8 cellular contexts compared by ENCODE assay signal in genomic region chr19:18589380-18590272, GRCh38. TPM values are rescaled to one million over a fixed set of nuclear protein-coding genes. Genes with fewer than 3 reads are reported as not detected.
DNase-seq lines count a peak whose midpoint lies in the region; ATAC-seq, FAIRE-seq and TF ChIP-seq lines count a peak whose summit lies in the region.

No MANE protein-coding gene starts in this region.

- peak overlapping the region; percentile 86 for H4K8ac ChIP-seq in H1 (ENCODE audit: extremely low read depth, insufficient read depth, low read length)

- peaks cover 14% of the 10 kb centered on the region for H3K23me2 ChIP-seq in H1 (ENCODE audit: low read depth, low read length)

- peaks cover 16% of the 10 kb centered on the region for H3K36me3 Mint-ChIP-seq in activated CD4-positive, alpha-beta T cell treated with anti-CD3 and anti-CD28 coated beads, Interleukin-2, amount 10 ng/mL, durations not matched to agents 7 days and 5 days (ENCODE audit: low read depth)

- peak overlapping the region; percentile 8 for H3K4ac ChIP-seq in H1 (replicated peaks; ENCODE audit: insufficient read length, low read depth, low read length)

- H2AFZ ChIP-seq in H1 (ENCODE audit: low read length), result no peak overlapping the region; the same call in 1 of the 2 replicates

- TF ChIP-seq EP300 in H1 (IDR thresholded peaks at IDR 0.05; ENCODE audit: borderline replicate concordance in 1 of 2, low read depth in 2 of 2, low read length in 2 of 2), result no peak

- H3K27me3 ChIP-seq in A673 (replicated peaks; ENCODE audit: insufficient read depth, low read depth, low read length, poor library complexity) (no peaks in the 10 kb centered on the region), H1 (replicated peaks in 1 of 4; ENCODE audit: control insufficient read depth in 3 of 4, extremely low read depth in 1 of 4, insufficient read depth in 3 of 4, low read length in 3 of 4) (no peaks in the 10 kb centered on the region; a peak in 2 of 7 replicates)

- H3K27ac ChIP-seq in A673 (ENCODE audit: low read depth, low read length, poor library complexity, severe bottlenecking), result peak overlapping the region; percentile 96
- peak overlapping the region; percentile 94; the same call in 1 of the 2 replicates for H3K27ac ChIP-seq in H1 (ENCODE audit: low read depth, low read length)
- H3K27ac ChIP-seq in mesodermal cell (ENCODE audit: low read depth, low read length, severe bottlenecking), result peak overlapping the region; percentile 85

- peaks cover 0 to 3% of the 10 kb centered on the region in 2 experiments for H4K20me1 ChIP-seq in H1 (replicated peaks in 1 of 2; ENCODE audit: control insufficient read depth in 1 of 2, insufficient read depth in 2 of 2, low read length in 2 of 2)

- H3K79me2 ChIP-seq in H1 (ENCODE audit: control insufficient read depth in 1 of 2, insufficient read depth in 2 of 2, low read length in 2 of 2), result no peaks in the 10 kb centered on the region

- peak overlapping the region; percentile 75 to 95 for H3K4me2 ChIP-seq in H1 (ENCODE audit: insufficient read depth in 1 of 2, low read depth in 2 of 2, low read length in 2 of 2)

- peak overlapping the region; percentile 91 for H4K91ac ChIP-seq in H1 (replicated peaks; ENCODE audit: insufficient read length, low read length)

- TF ChIP-seq RAD21 in H1 (IDR thresholded peaks at IDR 0.05 in 1 of 2, conservative IDR thresholded peaks at IDR 0.05 in 1 of 2; ENCODE audit: low read depth in 2 of 2, low read length in 2 of 2), result no peak

- H3K4me1 ChIP-seq in A673 (ENCODE audit: insufficient read depth, low read length, poor library complexity, severe bottlenecking), result peaks cover 40% of the 10 kb centered on the region
- H3K4me1 ChIP-seq in H1 (replicated peaks in 1 of 4; ENCODE audit: control insufficient read depth in 3 of 4, insufficient read depth in 4 of 4, low read length in 3 of 4), result peaks cover 2 to 20% (median 13%) of the 10 kb centered on the region in 4 experiments
- peaks cover 5% of the 10 kb centered on the region for H3K4me1 ChIP-seq in mesodermal cell (ENCODE audit: control insufficient read depth, insufficient read depth, low read length, poor library complexity, severe bottlenecking)

- POLR2A ChIA-PET in A673 (lab: Charles Lee; ENCODE audit: low non-redundant PET), result interaction anchor here (0.7 kb wide), 2 partner anchors 261 to 274 kb away, joined by 3 to 5 read pairs; no protein-coding TSS in a partner anchor
- POLR2A ChIA-PET in activated CD4-positive, alpha-beta T cell treated with anti-CD3 and anti-CD28 coated beads, Interleukin-2, amount 10 ng/mL, durations not matched to agents 7 days and 5 days (lab: Charles Lee), result interaction anchor here (0.6 to 2.2 kb wide), 5 partner anchors 18 to 810 kb away, joined by 3 to 14 read pairs (median 3); partner anchors contain the start of gene UBA52
- POLR2A ChIA-PET in H1 (lab: Charles Lee; ENCODE audit: partially characterized antibody), result interaction anchor here (0.5 to 10.3 kb wide), 37 partner anchors 8 to 242 kb away, joined by 3 to 112 read pairs (median 3); partner anchors contain the start of genes CRLF1, FKBP8, ISYNA1 and TMEM59L

- H3K79me1 ChIP-seq in H1 (ENCODE audit: low read depth, low read length), result no peaks in the 10 kb centered on the region

- peak overlapping the region; percentile 47 for H4K5ac ChIP-seq in H1 (ENCODE audit: insufficient read length, low read depth, low read length)

- peak overlapping the region; percentile 86 for H2BK5ac ChIP-seq in H1 (ENCODE audit: low read depth, low read length)

- H3K4me3 Mint-ChIP-seq in activated CD4-positive, alpha-beta T cell treated with anti-CD3 and anti-CD28 coated beads, Interleukin-2, amount 10 ng/mL, durations not matched to agents 7 days and 5 days, result peak overlapping the region; percentile 84

- H3K9me3 ChIP-seq in A673 (ENCODE audit: low read depth, low read length, poor library complexity, severe bottlenecking), result no peaks in the 10 kb centered on the region
- no peaks in the 10 kb centered on the region for H3K9me3 ChIP-seq in H1 (ENCODE audit: insufficient read depth in 2 of 2, low read depth in 1 of 2, low read length in 1 of 2)
- no peaks in the 10 kb centered on the region for H3K9me3 ChIP-seq in mesodermal cell (ENCODE audit: control insufficient read depth, low read length)

- H3K4me3 ChIP-seq in A673 (ENCODE audit: low read depth, low read length, poor library complexity, severe bottlenecking) (peak overlapping the region; percentile 83), H1 (ENCODE audit: extremely low read depth in 1 of 4, insufficient read depth in 2 of 4, low read depth in 3 of 4, low read length in 4 of 4) (peak overlapping the region; percentile 78 to 91 (median 84)), mesodermal cell (ENCODE audit: extremely low read depth, insufficient read depth, low read length, poor library complexity, severe bottlenecking) (peak overlapping the region; percentile 77)

- no peak for FAIRE-seq in H1 (lab: Jason Lieb, UNC)

- no peak overlapping the region for H2BK120ac ChIP-seq in H1 (replicated peaks; ENCODE audit: low read depth, low read length)

- H3K9me3 Mint-ChIP-seq in activated CD4-positive, alpha-beta T cell treated with anti-CD3 and anti-CD28 coated beads, Interleukin-2, amount 10 ng/mL, durations not matched to agents 7 days and 5 days, result no peaks in the 10 kb centered on the region

- TF ChIP-seq CTCF in A673 (conservative IDR thresholded peaks at IDR 0.05; ENCODE audit: low read depth, low read length) (no peak), H1 (IDR thresholded peaks at IDR 0.05; ENCODE audit: control extremely low read depth in 1 of 3, insufficient read depth in 1 of 3, low read depth in 1 of 3, low read length in 3 of 3) (peak in 1 of 3 experiments; percentile 2; a peak in 1 of 4 replicates)

- peak; percentile 23 for ATAC-seq in GM18502 (IDR thresholded peaks at IDR 0.05; ENCODE audit: poor library complexity, unreplicated experiment)
- peak; percentile 20 for ATAC-seq in HG03039 (IDR thresholded peaks at IDR 0.05; ENCODE audit: unreplicated experiment)

- H3K27me3 Mint-ChIP-seq in activated CD4-positive, alpha-beta T cell treated with anti-CD3 and anti-CD28 coated beads, Interleukin-2, amount 10 ng/mL, durations not matched to agents 7 days and 5 days, result peaks cover 3% of the 10 kb centered on the region

- H2BK15ac ChIP-seq in H1 (ENCODE audit: low read length), result no peak overlapping the region

- peaks cover 8% of the 10 kb centered on the region for H3K36me3 ChIP-seq in A673 (ENCODE audit: insufficient read depth, low read length, poor library complexity, severe bottlenecking)
- H3K36me3 ChIP-seq in H1 (ENCODE audit: control insufficient read depth in 2 of 4, insufficient read depth in 4 of 4, low read length in 3 of 4), result no peaks in the 10 kb centered on the region
- H3K36me3 ChIP-seq in mesodermal cell (ENCODE audit: control insufficient read depth, insufficient read depth, low read length), result no peaks in the 10 kb centered on the region

- BruUV-seq in A673 (replicated peaks; lab: Mats Ljungman, UMichigan), result no TSS peak

- no peak overlapping the region for H2BK20ac ChIP-seq in H1 (ENCODE audit: low read length)

- H3K18ac ChIP-seq in H1 (ENCODE audit: extremely low read depth, low read length), result peak overlapping the region; percentile 81

- H3K27ac Mint-ChIP-seq in activated CD4-positive, alpha-beta T cell treated with anti-CD3 and anti-CD28 coated beads, Interleukin-2, amount 10 ng/mL, durations not matched to agents 7 days and 5 days, result peak overlapping the region; percentile 95

- CTCF ChIA-PET in A673 (lab: Charles Lee) (interaction anchor here (0.7 to 1.5 kb wide), 6 partner anchors 17 to 305 kb away, joined by 3 to 7 read pairs (median 4); partner anchors contain the start of gene UBA52), H1 (lab: Charles Lee; ENCODE audit: partially characterized antibody) (interaction anchor here (0.6 to 12.5 kb wide), 31 partner anchors 8 to 1685 kb away, joined by 3 to 139 read pairs (median 3); partner anchors contain the start of gene UBA52)
- CTCF ChIA-PET in activated CD4-positive, alpha-beta T cell treated with anti-CD3 and anti-CD28 coated beads, Interleukin-2, amount 10 ng/mL, durations not matched to agents 7 days and 5 days (lab: Charles Lee), result interaction anchor here (0.6 to 3.8 kb wide), 37 partner anchors 8 to 785 kb away, joined by 3 to 41 read pairs (median 4); partner anchors contain the start of genes COPE, DDX49, FKBP8 and KXD1

- no peak overlapping the region for H3K14ac ChIP-seq in H1 (ENCODE audit: insufficient read length)

- H2BK12ac ChIP-seq in H1 (ENCODE audit: low read depth, low read length), result no peak overlapping the region

- H3K4me1 Mint-ChIP-seq in activated CD4-positive, alpha-beta T cell treated with anti-CD3 and anti-CD28 coated beads, Interleukin-2, amount 10 ng/mL, durations not matched to agents 7 days and 5 days, result peaks cover 45% of the 10 kb centered on the region

- no peak overlapping the region for H3K23ac ChIP-seq in H1 (ENCODE audit: insufficient read length)

- DNase-seq in A673 (ENCODE audit: low spot score), result peak; percentile 93
- peak; percentile 66 for DNase-seq in NCI-H226
- DNase-seq in activated CD4-positive, alpha-beta T cell treated with anti-CD3 and anti-CD28 coated beads, Interleukin-2, amount 10 ng/mL, durations not matched to agents 7 days and 5 days, result peak; percentile 77
- peak; percentile 69 to 87 for DNase-seq in H1 (ENCODE audit: low read depth in 1 of 2, low spot score in 2 of 2)
- DNase-seq in stimulated activated naive CD4-positive, alpha-beta T cell treated with Interleukin-2 at 50 U/mL for 16 hours (lab: John Stamatoyannopoulos, UW), result peak; percentile 73

- intact Hi-C loops in A673 (cut with micrococcal nuclease; ENCODE audit: unreplicated experiment), result loop anchor here (5.0 to 10.0 kb wide), 4 partner anchors 88 to 328 kb away; partner anchors contain the start of genes COPE and DDX49

- TF ChIP-seq POLR2A in H1 (IDR thresholded peaks at IDR 0.05; ENCODE audit: control extremely low read depth in 1 of 2, low read depth in 2 of 2, low read length in 2 of 2), result peak; percentile 76; a peak in 2 of 3 replicates

- H2AK5ac ChIP-seq in H1 (ENCODE audit: low read depth, low read length), result no peak overlapping the region

- WGBS in H1 (ENCODE audit: extremely low coverage in 1 of 2, insufficient coverage in 1 of 2, insufficient read length in 1 of 2, insufficient replicate concordance in 2 of 2, low coverage in 1 of 2, low lambda C conversion rate in 2 of 2, missing lambda C conversion rate in 1 of 2), 2 experiments, result 2% methylated on average over 39 of the region's 52 CpGs; no CpG with 5 or more reads in 1 of the 2 experiments
- WGBS in mesodermal cell (ENCODE audit: insufficient coverage in 2 of 2), 2 experiments, result 0% methylated on average over 18 to 41 of the region's 52 CpGs

- H3K9ac ChIP-seq in H1 (replicated peaks in 1 of 4; ENCODE audit: extremely low read depth in 1 of 4, low read depth in 3 of 4, low read length in 3 of 4), result peak overlapping the region; percentile 24 to 89 (median 84)

- H3K56ac ChIP-seq in H1 (replicated peaks; ENCODE audit: insufficient read length, low read depth, low read length), result peak overlapping the region; percentile 49

RNA-seq across cellular contexts. Expression of gene REX1BD, which starts 1.0 kb away (rescaled TPM):
- 61.4 and 74.9 TPM in 2 replicates for total RNA-seq in A673 (2021)
- total RNA-seq in activated CD4-positive, alpha-beta T cell treated with anti-CD3 and anti-CD28 coated beads, Interleukin-2, amount 10 ng/mL, durations not matched to agents 7 days and 5 days, result 10 to 100 TPM; 73.0 to 85.2 TPM
- total RNA-seq in H1 (2021; fragmentation: NEBNext Ultra II Directional; extraction: Animal tissue kit (Norgen Biotek cat#: 25700)), result 56.8 and 63.1 TPM in 2 replicates
- polyA plus RNA-seq in H1 (2011; rRNA removed), result 62.7 and 132 TPM in 2 replicates
- 95.5 TPM for polyA plus RNA-seq in H1 (2011; cell fraction: cytosol; rRNA removed)
- polyA plus RNA-seq in H1 (2011; cell fraction: nucleus; rRNA removed), result 203 TPM
- 24.8 to 73.2 TPM (median 62.2 TPM) in 4 replicates for polyA plus RNA-seq in H1 (2012, experiment 1 of 2)
- 46.1 TPM for polyA plus RNA-seq in H1 (2012, experiment 2 of 2)
- polyA plus RNA-seq in H1 (2013, experiment 1 of 2), result 101 TPM
- 91.7 TPM for polyA plus RNA-seq in H1 (2013, experiment 2 of 2)
- 2.7 and 3.3 TPM in 2 replicates for polyA minus RNA-seq in H1 (2011; rRNA and poly(A)+ RNA removed)
- 32.8 TPM for polyA minus RNA-seq in H1 (2011; cell fraction: cytosol; rRNA and poly(A)+ RNA removed)
- 20.1 TPM for polyA minus RNA-seq in H1 (2011; cell fraction: nucleus; rRNA and poly(A)+ RNA removed)
- polyA plus RNA-seq in mesodermal cell (2013, experiment 1 of 2), result 45.8 TPM
- polyA plus RNA-seq in mesodermal cell (2013, experiment 2 of 2), result 41.5 TPM

RNA-seq across cellular contexts. Expression of gene CRLF1, which starts 17.0 kb away (rescaled TPM):
- 192 and 305 TPM in 2 replicates for total RNA-seq in A673 (2021)
- not detected for total RNA-seq in activated CD4-positive, alpha-beta T cell treated with anti-CD3 and anti-CD28 coated beads, Interleukin-2, amount 10 ng/mL, durations not matched to agents 7 days and 5 days
- 9.5 and 10.3 TPM in 2 replicates for total RNA-seq in H1 (2021; fragmentation: NEBNext Ultra II Directional; extraction: Animal tissue kit (Norgen Biotek cat#: 25700))
- polyA plus RNA-seq in H1 (2011; rRNA removed), result 7.2 and 19.2 TPM in 2 replicates
- 10.3 TPM for polyA plus RNA-seq in H1 (2011; cell fraction: cytosol; rRNA removed)
- polyA plus RNA-seq in H1 (2011; cell fraction: nucleus; rRNA removed), result 15.8 TPM
- 5.8 to 11.1 TPM (median 9.9 TPM) in 4 replicates for polyA plus RNA-seq in H1 (2012, experiment 1 of 2)
- polyA plus RNA-seq in H1 (2012, experiment 2 of 2), result 10.1 TPM
- polyA plus RNA-seq in H1 (2013, experiment 1 of 2), result 46.8 TPM
- polyA plus RNA-seq in H1 (2013, experiment 2 of 2), result 48.9 TPM
- 0.68 and 2.1 TPM in 2 replicates for polyA minus RNA-seq in H1 (2011; rRNA and poly(A)+ RNA removed)
- 7.1 TPM for polyA minus RNA-seq in H1 (2011; cell fraction: cytosol; rRNA and poly(A)+ RNA removed)
- polyA minus RNA-seq in H1 (2011; cell fraction: nucleus; rRNA and poly(A)+ RNA removed), result 2.5 TPM
- polyA plus RNA-seq in mesodermal cell (2013, experiment 1 of 2), result 75.5 TPM
- 53.2 TPM for polyA plus RNA-seq in mesodermal cell (2013, experiment 2 of 2)

RNA-seq across cellular contexts. Expression of gene UBA52, which starts 18.0 kb away (rescaled TPM):
- total RNA-seq in A673 (2021), result 1,270 and 1,348 TPM in 2 replicates
- total RNA-seq in activated CD4-positive, alpha-beta T cell treated with anti-CD3 and anti-CD28 coated beads, Interleukin-2, amount 10 ng/mL, durations not matched to agents 7 days and 5 days, result 1,000 to 10,000 TPM; 1,627 to 1,778 TPM
- total RNA-seq in H1 (2021; fragmentation: NEBNext Ultra II Directional; extraction: Animal tissue kit (Norgen Biotek cat#: 25700)), result 1,331 and 1,340 TPM in 2 replicates
- 2,924 and 5,409 TPM in 2 replicates for polyA plus RNA-seq in H1 (2011; rRNA removed)
- polyA plus RNA-seq in H1 (2011; cell fraction: cytosol; rRNA removed), result 3,548 TPM
- 1,787 TPM for polyA plus RNA-seq in H1 (2011; cell fraction: nucleus; rRNA removed)
- 2,370 to 2,796 TPM (median 2,589 TPM) in 4 replicates for polyA plus RNA-seq in H1 (2012, experiment 1 of 2)
- polyA plus RNA-seq in H1 (2012, experiment 2 of 2), result 3,432 TPM
- polyA plus RNA-seq in H1 (2013, experiment 1 of 2), result 1,517 TPM
- 1,516 TPM for polyA plus RNA-seq in H1 (2013, experiment 2 of 2)
- 1,852 and 1,905 TPM in 2 replicates for polyA minus RNA-seq in H1 (2011; rRNA and poly(A)+ RNA removed)
- 518 TPM for polyA minus RNA-seq in H1 (2011; cell fraction: cytosol; rRNA and poly(A)+ RNA removed)
- 613 TPM for polyA minus RNA-seq in H1 (2011; cell fraction: nucleus; rRNA and poly(A)+ RNA removed)
- polyA plus RNA-seq in mesodermal cell (2013, experiment 1 of 2), result 1,619 TPM
- polyA plus RNA-seq in mesodermal cell (2013, experiment 2 of 2), result 1,435 TPM

RNA-seq across cellular contexts. Expression of gene TMEM59L, which starts 23.0 kb away (rescaled TPM):
- total RNA-seq in A673 (2021), result 9.3 and 18.0 TPM in 2 replicates
- under 1 TPM in 1 of 2 experiments, not detected in 1; 0.12 TPM for total RNA-seq in activated CD4-positive, alpha-beta T cell treated with anti-CD3 and anti-CD28 coated beads, Interleukin-2, amount 10 ng/mL, durations not matched to agents 7 days and 5 days
- total RNA-seq in H1 (2021; fragmentation: NEBNext Ultra II Directional; extraction: Animal tissue kit (Norgen Biotek cat#: 25700)), result 8.6 and 12.2 TPM in 2 replicates
- polyA plus RNA-seq in H1 (2011; rRNA removed), result 4.0 and 10.4 TPM in 2 replicates
- 6.1 TPM for polyA plus RNA-seq in H1 (2011; cell fraction: cytosol; rRNA removed)
- polyA plus RNA-seq in H1 (2011; cell fraction: nucleus; rRNA removed), result 34.5 TPM
- 5.8 to 11.5 TPM (median 11.1 TPM) in 4 replicates for polyA plus RNA-seq in H1 (2012, experiment 1 of 2)
- polyA plus RNA-seq in H1 (2012, experiment 2 of 2), result 10.7 TPM
- 37.3 TPM for polyA plus RNA-seq in H1 (2013, experiment 1 of 2)
- polyA plus RNA-seq in H1 (2013, experiment 2 of 2), result 37.3 TPM
- 0.56 and 0.82 TPM in 2 replicates for polyA minus RNA-seq in H1 (2011; rRNA and poly(A)+ RNA removed)
- polyA minus RNA-seq in H1 (2011; cell fraction: cytosol; rRNA and poly(A)+ RNA removed), result 9.2 TPM
- 5.0 TPM for polyA minus RNA-seq in H1 (2011; cell fraction: nucleus; rRNA and poly(A)+ RNA removed)
- polyA plus RNA-seq in mesodermal cell (2013, experiment 1 of 2), result 14.7 TPM
- polyA plus RNA-seq in mesodermal cell (2013, experiment 2 of 2), result 10.4 TPM

RNA-seq across cellular contexts. Expression of gene KXD1, which starts 32.0 kb away (rescaled TPM):
- 111 and 114 TPM in 2 replicates for total RNA-seq in A673 (2021)
- total RNA-seq in activated CD4-positive, alpha-beta T cell treated with anti-CD3 and anti-CD28 coated beads, Interleukin-2, amount 10 ng/mL, durations not matched to agents 7 days and 5 days, result 10 to 100 TPM; 95.4 to 100.0 TPM
- 113 and 115 TPM in 2 replicates for total RNA-seq in H1 (2021; fragmentation: NEBNext Ultra II Directional; extraction: Animal tissue kit (Norgen Biotek cat#: 25700))
- 267 and 305 TPM in 2 replicates for polyA plus RNA-seq in H1 (2011; rRNA removed)
- polyA plus RNA-seq in H1 (2011; cell fraction: cytosol; rRNA removed), result 232 TPM
- polyA plus RNA-seq in H1 (2011; cell fraction: nucleus; rRNA removed), result 245 TPM
- 126 to 174 TPM (median 161 TPM) in 4 replicates for polyA plus RNA-seq in H1 (2012, experiment 1 of 2)
- 190 TPM for polyA plus RNA-seq in H1 (2012, experiment 2 of 2)
- polyA plus RNA-seq in H1 (2013, experiment 1 of 2), result 119 TPM
- 117 TPM for polyA plus RNA-seq in H1 (2013, experiment 2 of 2)
- polyA minus RNA-seq in H1 (2011; rRNA and poly(A)+ RNA removed), result 123 and 134 TPM in 2 replicates
- polyA minus RNA-seq in H1 (2011; cell fraction: cytosol; rRNA and poly(A)+ RNA removed), result 108 TPM
- 57.9 TPM for polyA minus RNA-seq in H1 (2011; cell fraction: nucleus; rRNA and poly(A)+ RNA removed)
- polyA plus RNA-seq in mesodermal cell (2013, experiment 1 of 2), result 129 TPM
- 107 TPM for polyA plus RNA-seq in mesodermal cell (2013, experiment 2 of 2)

Comparison
In these comparisons a context has a peak if more than half of its experiments do, and no peak if none do; other contexts are left out.
1. Peak in every context shown above with its lines: DNase-seq, ATAC-seq, H3K4me3 ChIP-seq and H3K27ac ChIP-seq.
2. RNA of gene CRLF1, which starts 17.0 kb away (total RNA-seq): 192 to 305 TPM in A673; 9.5 to 10.3 TPM in H1 and not detected in activated CD4-positive, alpha-beta T cell treated with anti-CD3 and anti-CD28 coated beads, Interleukin-2, amount 10 ng/mL, durations not matched to agents 7 days and 5 days; every median in the first group is over 10 times any median in the second.